Comparison of ENCODE assay signal across 10 cellular contexts in genomic region chr6:45619994-45620471, GRCh38.
A peak's percentile ranks its signal among the peaks of the same experiment; 100 is the strongest.
DNase-seq lines count a peak whose midpoint lies in the region; ATAC-seq and TF ChIP-seq lines count a peak whose summit lies in the region.
"Had no signal": no experiment of that assay in that cellular context is flagged by ENCODE, and none has a peak within 500 bp of the region (broad histone marks: within the 10 kb centered on the region; RNA-seq: fewer than 3 reads in every experiment).

No MANE protein-coding gene starts in this region.

- H3K9me3 Mint-ChIP-seq in activated T-helper 1 cell treated with anti-CD3 and anti-CD28 coated beads, Interleukin-12 subunit alpha, Interleukin-12 subunit beta, Interleukin-2, Interleukin-4 antibody, amounts not matched to agents 30 ng/mL and 10 ng/mL and 1 ng/mL, durations not matched to agents 14 hours and 24 hours and 36 hours: peaks cover 15% of the 10 kb centered on the region

- no peak overlapping the region for H3K27ac ChIP-seq in DOHH2 (ENCODE audit: low read depth, low read length)
- no peak overlapping the region for H3K27ac ChIP-seq in IMR-90 (ENCODE audit: insufficient read depth, low read length)
- H3K27ac ChIP-seq in lung (ENCODE audit: low read depth in 1 of 2, low read length in 1 of 2): no peak overlapping the region
- H3K27ac ChIP-seq in ascending aorta: no peak overlapping the region
- H3K27ac ChIP-seq: VCaP had no signal

- H3K9me3 ChIP-seq in DOHH2 (ENCODE audit: control insufficient read depth, insufficient read depth, low read length): no peaks in the 10 kb centered on the region
- no peaks in the 10 kb centered on the region for H3K9me3 ChIP-seq in IMR-90 (ENCODE audit: control insufficient read depth, insufficient read depth, low read length)
- no peaks in the 10 kb centered on the region for H3K9me3 ChIP-seq in lung (ENCODE audit: control insufficient read depth in 2 of 2, insufficient read depth in 1 of 2, low read length in 1 of 2)
- H3K9me3 ChIP-seq in ascending aorta: no peaks in the 10 kb centered on the region

- no CpG with 5 or more reads among the region's 3 CpGs for WGBS in IMR-90 (ENCODE audit: extremely low coverage in 2 of 2, insufficient read length in 1 of 2), 2 experiments
- WGBS in lung, 2 donors: 81 to 94% methylated on average over 3 of the region's 3 CpGs

- peak overlapping the region; percentile 22; the same call in 1 of the 2 replicates for H3K14ac ChIP-seq in IMR-90 (replicated peaks; ENCODE audit: low read depth, low read length)

- in situ Hi-C loops in IMR-90 (cut with MboI; ENCODE audit: low sequenced_read_pairs): no loop called here

- no peak overlapping the region for H3K9ac ChIP-seq in IMR-90 (ENCODE audit: low read depth, low read length)

- no peak for TF ChIP-seq POLR2A in IMR-90 (IDR thresholded peaks at IDR 0.05; ENCODE audit: low read depth, low read length)

- H3K4me1 Mint-ChIP-seq in activated T-helper 1 cell treated with anti-CD3 and anti-CD28 coated beads, Interleukin-12 subunit alpha, Interleukin-12 subunit beta, Interleukin-2, Interleukin-4 antibody, amounts not matched to agents 30 ng/mL and 10 ng/mL and 1 ng/mL, durations not matched to agents 14 hours and 24 hours and 36 hours (ENCODE audit: low read depth): peaks cover 38% of the 10 kb centered on the region

- H3K4me1 ChIP-seq in DOHH2 (ENCODE audit: control insufficient read depth, low read length) (peaks cover 11% of the 10 kb centered on the region), IMR-90 (ENCODE audit: control insufficient read depth, insufficient read depth, low read length) (peaks cover 5% of the 10 kb centered on the region), lung (ENCODE audit: control insufficient read depth in 2 of 2, insufficient read depth in 2 of 2, low read length in 2 of 2) (no peaks in the 10 kb centered on the region), ascending aorta (no peaks in the 10 kb centered on the region)

- H2BK5ac ChIP-seq in IMR-90 (ENCODE audit: low read depth, low read length, poor library complexity, severe bottlenecking): no peak overlapping the region

- DNase-seq in IMR-90 (peak; percentile 63), lung (ENCODE audit: low spot score) (peak; percentile 22), NCI-H446 treated with DMSO at 0.1 percent for 48 hours (lab: John Stamatoyannopoulos, UW) (no peak), ascending aorta (ENCODE audit: low spot score in 2 of 2) (no peak), DMS153 treated with DMSO at 0.1 percent for 48 hours (lab: John Stamatoyannopoulos, UW; ENCODE audit: unreplicated experiment) (no peak)
- DNase-seq in activated T-helper 1 cell treated with anti-CD3 and anti-CD28 coated beads, Interleukin-12 subunit alpha, Interleukin-12 subunit beta, Interleukin-2, Interleukin-4 antibody, amounts not matched to agents 30 ng/mL and 10 ng/mL and 1 ng/mL, durations not matched to agents 14 hours and 24 hours and 36 hours (ENCODE audit: low spot score): no peak
- no peak for DNase-seq in NK-92 treated with Interleukin-12 subunit alpha and Interleukin-12 subunit beta, amount 100 ng/mL, for 24 hours (lab: John Stamatoyannopoulos, UW)
- DNase-seq: aorta had no signal

- H3K23ac ChIP-seq in IMR-90 (ENCODE audit: low read depth, low read length): no peak overlapping the region

- BruUV-seq in IMR-90 (replicated peaks; lab: Mats Ljungman, UMichigan): no TSS peak

- no peaks in the 10 kb centered on the region for H3K79me2 ChIP-seq in DOHH2 (ENCODE audit: control insufficient read depth, low read length)

- no peak overlapping the region for H4K5ac ChIP-seq in IMR-90 (ENCODE audit: low read depth, low read length)

- TF ChIP-seq CTCF in DOHH2 (IDR thresholded peaks at IDR 0.05; ENCODE audit: low read depth, low read length, poor library complexity, severe bottlenecking) (no peak), IMR-90 (conservative IDR thresholded peaks at IDR 0.05; ENCODE audit: low read depth, low read length) (no peak), lung (IDR thresholded peaks at IDR 0.05; ENCODE audit: control extremely low read depth, extremely low read depth) (no peak), ascending aorta (IDR thresholded peaks at IDR 0.05) (no peak)

- no peak for TF ChIP-seq RAD21 in IMR-90 (IDR thresholded peaks at IDR 0.05; ENCODE audit: low read length)

- H3K79me1 ChIP-seq in IMR-90 (ENCODE audit: low read depth in 1 of 2, low read length in 2 of 2): no peaks in the 10 kb centered on the region

- H3K27me3 ChIP-seq in DOHH2 (ENCODE audit: control insufficient read depth, low read length) (peaks cover 9% of the 10 kb centered on the region), IMR-90 (ENCODE audit: control insufficient read depth, insufficient read depth, low read length) (no peaks in the 10 kb centered on the region), lung (ENCODE audit: control insufficient read depth, insufficient read depth) (no peaks in the 10 kb centered on the region), ascending aorta (no peaks in the 10 kb centered on the region)

- CTCF ChIA-PET in IMR-90 (lab: Yijun Ruan, JAX): interaction anchor here (0.6 kb wide), 1 partner anchor 24 kb away, joined by 10 read pairs; no protein-coding TSS in a partner anchor

- H3K56ac ChIP-seq in IMR-90 (ENCODE audit: extremely low read depth, insufficient read depth, low read length): no peak overlapping the region

- H3F3A ChIP-seq in DOHH2 (ENCODE audit: control insufficient read depth, insufficient read depth): no peaks in the 10 kb centered on the region

- no peaks in the 10 kb centered on the region for H4K20me1 ChIP-seq in DOHH2 (ENCODE audit: control insufficient read depth, insufficient read depth, low read depth, low read length)
- H4K20me1 ChIP-seq in IMR-90 (ENCODE audit: insufficient read depth, low read length): no peaks in the 10 kb centered on the region

- H3K4me2 ChIP-seq in DOHH2 (ENCODE audit: low read length) (peak overlapping the region; percentile 25), IMR-90 (ENCODE audit: low read depth, low read length) (no peak overlapping the region)

- H2AK9ac ChIP-seq in IMR-90 (replicated peaks; ENCODE audit: low read depth, low read length, poor library complexity): no peak overlapping the region

- peaks cover 12% of the 10 kb centered on the region for H3K36me3 Mint-ChIP-seq in activated T-helper 1 cell treated with anti-CD3 and anti-CD28 coated beads, Interleukin-12 subunit alpha, Interleukin-12 subunit beta, Interleukin-2, Interleukin-4 antibody, amounts not matched to agents 30 ng/mL and 10 ng/mL and 1 ng/mL, durations not matched to agents 14 hours and 24 hours and 36 hours (ENCODE audit: low read depth)

- intact Hi-C loops in IMR-90 (cut with micrococcal nuclease) (loop anchor here (10.0 kb wide), 1 partner anchor 195 kb away; no protein-coding TSS in a partner anchor), ascending aorta (cut with DNase I) (no loop called here)
- intact Hi-C loops in activated T-helper 1 cell treated with anti-CD3 and anti-CD28 coated beads, Interleukin-12 subunit alpha, Interleukin-12 subunit beta, Interleukin-2, Interleukin-4 antibody, amounts not matched to agents 30 ng/mL and 10 ng/mL and 1 ng/mL, durations not matched to agents 14 hours and 24 hours and 36 hours (cut with micrococcal nuclease): no loop called here

- H3K27ac Mint-ChIP-seq in activated T-helper 1 cell treated with anti-CD3 and anti-CD28 coated beads, Interleukin-12 subunit alpha, Interleukin-12 subunit beta, Interleukin-2, Interleukin-4 antibody, amounts not matched to agents 30 ng/mL and 10 ng/mL and 1 ng/mL, durations not matched to agents 14 hours and 24 hours and 36 hours: peak overlapping the region; percentile 43

- H3K4me3 ChIP-seq in DOHH2 (ENCODE audit: low read length): no peak overlapping the region
- no peak overlapping the region for H3K4me3 ChIP-seq in IMR-90 (ENCODE audit: insufficient read depth, low read depth, low read length)
- H3K4me3 ChIP-seq in lung: no peak overlapping the region
- no peak overlapping the region for H3K4me3 ChIP-seq in ascending aorta

- ATAC-seq in IMR-90 (ENCODE audit: low read depth) (peak; percentile 44; the same call in 1 of the 2 replicates), lung (ENCODE audit: insufficient read depth, low FRiP score) (no peak)

- H2BK120ac ChIP-seq in IMR-90 (ENCODE audit: low read depth, low read length): peak overlapping the region; percentile 23; the same call in 1 of the 2 replicates

- H3K36me3 ChIP-seq in DOHH2 (ENCODE audit: control insufficient read depth, low read length): no peaks in the 10 kb centered on the region
- no peaks in the 10 kb centered on the region for H3K36me3 ChIP-seq in IMR-90 (ENCODE audit: control insufficient read depth, insufficient read depth, low read length)
- H3K36me3 ChIP-seq in lung (ENCODE audit: control insufficient read depth in 2 of 2, insufficient read depth in 2 of 2, low read length in 2 of 2): no peaks in the 10 kb centered on the region
- H3K36me3 ChIP-seq in ascending aorta: no peaks in the 10 kb centered on the region

- dilution Hi-C loops in IMR-90 (cut with HindIII; ENCODE audit: low sequenced_read_pairs, unreplicated experiment): no loop called here

- no peak overlapping the region for H3K4me3 Mint-ChIP-seq in activated T-helper 1 cell treated with anti-CD3 and anti-CD28 coated beads, Interleukin-12 subunit alpha, Interleukin-12 subunit beta, Interleukin-2, Interleukin-4 antibody, amounts not matched to agents 30 ng/mL and 10 ng/mL and 1 ng/mL, durations not matched to agents 14 hours and 24 hours and 36 hours

- peak overlapping the region; percentile 57; the same call in 1 of the 2 replicates for H3K4ac ChIP-seq in IMR-90 (ENCODE audit: low read depth, low read length)

- H3K18ac ChIP-seq in IMR-90 (ENCODE audit: low read depth, low read length): no peak overlapping the region

- H3K9me2 ChIP-seq in DOHH2 (replicated peaks; ENCODE audit: control insufficient read depth, low read length): no peaks in the 10 kb centered on the region

- H2AFZ ChIP-seq in IMR-90 (replicated peaks; ENCODE audit: low read length, poor library complexity): no peak overlapping the region

- no peak overlapping the region for H2BK15ac ChIP-seq in IMR-90 (ENCODE audit: low read depth, low read length)

- no peak overlapping the region for H4K8ac ChIP-seq in IMR-90 (ENCODE audit: low read depth in 2 of 2, low read length in 2 of 2)

- H2BK20ac ChIP-seq in IMR-90 (ENCODE audit: low read depth, low read length): peak overlapping the region; percentile 52

- H3K27me3 Mint-ChIP-seq in activated T-helper 1 cell treated with anti-CD3 and anti-CD28 coated beads, Interleukin-12 subunit alpha, Interleukin-12 subunit beta, Interleukin-2, Interleukin-4 antibody, amounts not matched to agents 30 ng/mL and 10 ng/mL and 1 ng/mL, durations not matched to agents 14 hours and 24 hours and 36 hours (ENCODE audit: insufficient read depth): peaks cover 1% of the 10 kb centered on the region

- H2AK5ac ChIP-seq in IMR-90 (ENCODE audit: low read depth, low read length): peak overlapping the region; percentile 35; the same call in 1 of the 2 replicates

- no peak overlapping the region for H4K91ac ChIP-seq in IMR-90 (ENCODE audit: insufficient read depth, low read depth, low read length)

- peaks cover 6% of the 10 kb centered on the region for H3K9me1 ChIP-seq in IMR-90 (ENCODE audit: insufficient read depth, low read length)

- POLR2A ChIA-PET in IMR-90 (lab: Charles Lee; ENCODE audit: unreplicated experiment): no interaction called here

TF ChIP-seq in IMR-90, 13 proteins besides CTCF, POLR2A, EP300 and RAD21 (continues in another document):
- no peak for TF ChIP-seq CEBPB (IDR thresholded peaks at IDR 0.05; ENCODE audit: low read depth, low read length)

Comparison
In these comparisons a context has a peak if more than half of its experiments do, and no peak if none do; other contexts are left out.
1. DNase-seq: peak in IMR-90 (single experiment) and lung (single experiment); none in activated T-helper 1 cell treated with anti-CD3 and anti-CD28 coated beads, Interleukin-12 subunit alpha, Interleukin-12 subunit beta, Interleukin-2, Interleukin-4 antibody, amounts not matched to agents 30 ng/mL and 10 ng/mL and 1 ng/mL, durations not matched to agents 14 hours and 24 hours and 36 hours (single experiment), NCI-H446 treated with DMSO at 0.1 percent for 48 hours (single experiment), NK-92 treated with Interleukin-12 subunit alpha and Interleukin-12 subunit beta, amount 100 ng/mL, for 24 hours (single experiment), ascending aorta (0 of 2) and DMS153 treated with DMSO at 0.1 percent for 48 hours (single experiment).